In genomic region chrX:20361081-20361889, GRCh38 we compare ENCODE assay signal across 9 cellular contexts.
DNase-seq lines count a peak whose midpoint lies in the region; ATAC-seq, FAIRE-seq and TF ChIP-seq lines count a peak whose summit lies in the region.
"Had no signal": no experiment of that assay in that cellular context is flagged by ENCODE, and none has a peak within 500 bp of the region (broad histone marks: within the 10 kb centered on the region; RNA-seq: fewer than 3 reads in every experiment).

No MANE protein-coding gene starts in this region.

- H3K9me3 ChIP-seq in Panc1 (ENCODE audit: control insufficient read depth, insufficient read depth, low read depth, low read length), result no peaks in the 10 kb centered on the region
- no peaks in the 10 kb centered on the region for H3K9me3 ChIP-seq in pancreas

- no peaks in the 10 kb centered on the region for H3K9me3 Mint-ChIP-seq in Calu3 (ENCODE audit: low read depth, unreplicated experiment)
- no peaks in the 10 kb centered on the region for H3K9me3 Mint-ChIP-seq in activated T-helper 1 cell treated with anti-CD3 and anti-CD28 coated beads, Interleukin-12 subunit alpha, Interleukin-12 subunit beta, Interleukin-2, Interleukin-4 antibody, amounts not matched to agents 30 ng/mL and 10 ng/mL and 1 ng/mL, durations not matched to agents 14 hours and 24 hours and 36 hours

- no peak for ATAC-seq in Panc1
- peak; percentile 43 to 62 (median 57) for ATAC-seq in pancreas
- no peak for ATAC-seq in GM18502 (IDR thresholded peaks at IDR 0.05; ENCODE audit: poor library complexity, unreplicated experiment)

- H3K36me3 ChIP-seq in Panc1 (ENCODE audit: control insufficient read depth, insufficient read depth, low read length) (no peaks in the 10 kb centered on the region), pancreas (no peaks in the 10 kb centered on the region)

- FAIRE-seq in pancreas (lab: Jason Lieb, UNC), result no peak
- FAIRE-seq: H54 had no signal

- TF ChIP-seq CTCF in Calu3 (IDR thresholded peaks at IDR 0.05; ENCODE audit: unreplicated experiment) (no peak), Panc1 (IDR thresholded peaks at IDR 0.05) (no peak), fibroblast of the aortic adventitia (IDR thresholded peaks at IDR 0.05; ENCODE audit: insufficient read depth, low read length) (no peak), pancreas (IDR thresholded peaks at IDR 0.05) (no peak)

- in situ Hi-C loops in Panc1 (cut with HindIII; ENCODE audit: low pct_unique_long_range_greater_than_20kb, low sequenced_read_pairs) (no loop called here), ACHN (cut with HindIII; ENCODE audit: low pct_ligation_motif_present, low pct_unique_long_range_greater_than_20kb, low sequenced_read_pairs) (no loop called here)

- H3K27ac Mint-ChIP-seq in Calu3 (ENCODE audit: unreplicated experiment), result peak overlapping the region; percentile 91
- H3K27ac Mint-ChIP-seq in activated T-helper 1 cell treated with anti-CD3 and anti-CD28 coated beads, Interleukin-12 subunit alpha, Interleukin-12 subunit beta, Interleukin-2, Interleukin-4 antibody, amounts not matched to agents 30 ng/mL and 10 ng/mL and 1 ng/mL, durations not matched to agents 14 hours and 24 hours and 36 hours, result no peak overlapping the region

- CTCF ChIA-PET in Calu3 (lab: Charles Lee) (interaction anchor here (0.6 to 1.9 kb wide), 6 partner anchors 17 to 255 kb away, joined by 3 to 8 read pairs (median 7); no protein-coding TSS in a partner anchor), Panc1 (lab: Charles Lee) (no interaction called here)

- POLR2A ChIA-PET in Panc1 (lab: Charles Lee), result interaction anchor here (0.6 kb wide), 1 partner anchor 10 kb away, joined by 5 read pairs; no protein-coding TSS in a partner anchor

- intact Hi-C loops in Calu3 (cut with micrococcal nuclease; ENCODE audit: unreplicated experiment), result loop anchor here (5.0 kb wide), 1 partner anchor 156 kb away; no protein-coding TSS in a partner anchor
- intact Hi-C loops in Panc1 (cut with micrococcal nuclease; ENCODE audit: unreplicated experiment), result loop anchor here (5.0 kb wide), 1 partner anchor 94 kb away; the partner anchor contains the start of gene RPS6KA3
- intact Hi-C loops in pancreas (cut with DNase I), result no loop called here
- intact Hi-C loops in activated T-helper 1 cell treated with anti-CD3 and anti-CD28 coated beads, Interleukin-12 subunit alpha, Interleukin-12 subunit beta, Interleukin-2, Interleukin-4 antibody, amounts not matched to agents 30 ng/mL and 10 ng/mL and 1 ng/mL, durations not matched to agents 14 hours and 24 hours and 36 hours (cut with micrococcal nuclease), result no loop called here

- H3K36me3 Mint-ChIP-seq in Calu3 (ENCODE audit: insufficient read depth, unreplicated experiment), result peaks cover 14% of the 10 kb centered on the region
- H3K36me3 Mint-ChIP-seq in activated T-helper 1 cell treated with anti-CD3 and anti-CD28 coated beads, Interleukin-12 subunit alpha, Interleukin-12 subunit beta, Interleukin-2, Interleukin-4 antibody, amounts not matched to agents 30 ng/mL and 10 ng/mL and 1 ng/mL, durations not matched to agents 14 hours and 24 hours and 36 hours (ENCODE audit: low read depth), result no peaks in the 10 kb centered on the region

- H3K27me3 ChIP-seq in Panc1 (ENCODE audit: control insufficient read depth, insufficient read depth, low read length) (no peaks in the 10 kb centered on the region), pancreas (no peaks in the 10 kb centered on the region)

- BruUV-seq in Calu3 (replicated peaks; lab: Mats Ljungman, UMichigan) (no TSS peak), Panc1 (replicated peaks; lab: Mats Ljungman, UMichigan) (no TSS peak)

- peak overlapping the region; percentile 60 for H3K4me3 Mint-ChIP-seq in Calu3 (ENCODE audit: low read depth, unreplicated experiment)
- no peak overlapping the region for H3K4me3 Mint-ChIP-seq in activated T-helper 1 cell treated with anti-CD3 and anti-CD28 coated beads, Interleukin-12 subunit alpha, Interleukin-12 subunit beta, Interleukin-2, Interleukin-4 antibody, amounts not matched to agents 30 ng/mL and 10 ng/mL and 1 ng/mL, durations not matched to agents 14 hours and 24 hours and 36 hours

- H3K27me3 Mint-ChIP-seq in Calu3 (ENCODE audit: unreplicated experiment), result no peaks in the 10 kb centered on the region
- peaks cover 18% of the 10 kb centered on the region for H3K27me3 Mint-ChIP-seq in activated T-helper 1 cell treated with anti-CD3 and anti-CD28 coated beads, Interleukin-12 subunit alpha, Interleukin-12 subunit beta, Interleukin-2, Interleukin-4 antibody, amounts not matched to agents 30 ng/mL and 10 ng/mL and 1 ng/mL, durations not matched to agents 14 hours and 24 hours and 36 hours (ENCODE audit: insufficient read depth)

- 20 to 33% methylated on average over 8 of the region's 8 CpGs for WGBS in pancreas, 2 donors

- peak; percentile 10 for DNase-seq in Calu3
- no peak for DNase-seq in Panc1 (ENCODE audit: low read depth, low spot score)
- peak; percentile 70 for DNase-seq in fibroblast of the aortic adventitia (ENCODE audit: low read depth)
- DNase-seq in pancreas, result no peak
- no peak for DNase-seq in activated T-helper 1 cell treated with anti-CD3 and anti-CD28 coated beads, Interleukin-12 subunit alpha, Interleukin-12 subunit beta, Interleukin-2, Interleukin-4 antibody, amounts not matched to agents 30 ng/mL and 10 ng/mL and 1 ng/mL, durations not matched to agents 14 hours and 24 hours and 36 hours (ENCODE audit: low spot score)
- no peak for DNase-seq in ACHN
- DNase-seq in midbrain (lab: John Stamatoyannopoulos, UW), result no peak

- H3K4me1 ChIP-seq in Panc1 (ENCODE audit: control insufficient read depth, insufficient read depth, low read length), result peaks cover 2% of the 10 kb centered on the region; the same call in 1 of the 2 replicates
- peaks cover 0 to 14% (median 12%) of the 10 kb centered on the region in 3 donors for H3K4me1 ChIP-seq in pancreas

- H3K27ac ChIP-seq in Panc1 (ENCODE audit: low read length) (peak overlapping the region; percentile 85), pancreas (peak overlapping the region in 3 of 4 donors; percentile 66 to 79 (median 74))

- H3K4me1 Mint-ChIP-seq in Calu3 (ENCODE audit: low read depth, unreplicated experiment), result peaks cover 32% of the 10 kb centered on the region
- H3K4me1 Mint-ChIP-seq in activated T-helper 1 cell treated with anti-CD3 and anti-CD28 coated beads, Interleukin-12 subunit alpha, Interleukin-12 subunit beta, Interleukin-2, Interleukin-4 antibody, amounts not matched to agents 30 ng/mL and 10 ng/mL and 1 ng/mL, durations not matched to agents 14 hours and 24 hours and 36 hours (ENCODE audit: low read depth), result no peaks in the 10 kb centered on the region

- H3K4me3 ChIP-seq in Panc1 (ENCODE audit: low read depth in 2 of 2, low read length in 2 of 2) (peak overlapping the region in 1 of 2 experiments; percentile 7; a peak in 1 of 4 replicates), fibroblast of the aortic adventitia (ENCODE audit: low read depth, low read length) (no peak overlapping the region), pancreas (no peak overlapping the region)

Comparison
In these comparisons a context has a peak if more than half of its experiments do, and no peak if none do; other contexts are left out.
1. DNase-seq: peak in Calu3 (single experiment) and fibroblast of the aortic adventitia (single experiment); none in Panc1 (single experiment), pancreas (0 of 6), activated T-helper 1 cell treated with anti-CD3 and anti-CD28 coated beads, Interleukin-12 subunit alpha, Interleukin-12 subunit beta, Interleukin-2, Interleukin-4 antibody, amounts not matched to agents 30 ng/mL and 10 ng/mL and 1 ng/mL, durations not matched to agents 14 hours and 24 hours and 36 hours (single experiment), ACHN (single experiment) and midbrain (single experiment).
2. ATAC-seq: peak in pancreas (4 of 4); none in Panc1 (single experiment) and GM18502 (single experiment).
3. intact Hi-C loops: an anchor here in Calu3 (5.0 kb wide) and Panc1 (5.0 kb wide); none called in pancreas and activated T-helper 1 cell treated with anti-CD3 and anti-CD28 coated beads, Interleukin-12 subunit alpha, Interleukin-12 subunit beta, Interleukin-2, Interleukin-4 antibody, amounts not matched to agents 30 ng/mL and 10 ng/mL and 1 ng/mL, durations not matched to agents 14 hours and 24 hours and 36 hours.